In genomic region chr7:77799078-77799964, GRCh38 we compare ENCODE assay signal across 1 cellular context.
TF ChIP-seq lines count a peak whose summit lies in the region.

No MANE protein-coding gene starts in this region.

TF ChIP-seq in K562, 482 proteins besides CTCF, POLR2A, EP300 and RAD21 (continued from another document and continues in another):
- TF ChIP-seq RERE (CRISPR knock-in tag; IDR thresholded peaks at IDR 0.05; ENCODE audit: borderline replicate concordance) (0 out of 2 replicates have a peak, but pooled peaks have one; percentile 21), PCBP1 (IDR thresholded peaks at IDR 0.05; ENCODE audit: low read depth, low read length, poor library complexity, severe bottlenecking) (peak; percentile 59), OTX1 (CRISPR knock-in tag; IDR thresholded peaks at IDR 0.05) (no peak), ZNF778 (CRISPR knock-in tag; IDR thresholded peaks at IDR 0.05) (no peak), TBL1XR1 (IDR thresholded peaks at IDR 0.05; ENCODE audit: low read length in 2 of 2) (peak in 1 of 2 experiments; percentile 65; a peak in 1 of 4 replicates), SMARCA4 (IDR thresholded peaks at IDR 0.05) (no peak), FOXA1 (IDR thresholded peaks at IDR 0.05; ENCODE audit: borderline replicate concordance) (no peak), ZNF165 (CRISPR knock-in tag; IDR thresholded peaks at IDR 0.05; ENCODE audit: borderline replicate concordance) (0 out of 2 replicates have a peak, but pooled peaks have one; percentile 15), FOXK2 (conservative IDR thresholded peaks at IDR 0.05 in 1 of 2, IDR thresholded peaks at IDR 0.05 in 1 of 2; ENCODE audit: low read depth in 2 of 2) (peak; percentile 73 to 76; a peak in 2 of 4 replicates), TCFL5 (CRISPR knock-in tag; conservative IDR thresholded peaks at IDR 0.05) (no peak), NFXL1 (CRISPR knock-in tag; IDR thresholded peaks at IDR 0.05) (peak; percentile 60; the same call in 1 of the 2 replicates), MAFG (tag; conservative IDR thresholded peaks at IDR 0.05) (no peak), CEBPB (tag; IDR thresholded peaks at IDR 0.05) (peak; percentile 68), L3MBTL2 (IDR thresholded peaks at IDR 0.05) (peak; percentile 28), CTBP1 (IDR thresholded peaks at IDR 0.05; ENCODE audit: borderline replicate concordance) (no peak; the same call in 1 of the 2 replicates), ZSCAN29 (IDR thresholded peaks at IDR 0.05) (no peak), FOXA3 (CRISPR knock-in tag; conservative IDR thresholded peaks at IDR 0.05 in 1 of 2, IDR thresholded peaks at IDR 0.05 in 1 of 2) (peak in 1 of 2 experiments; percentile 18; a peak in 1 of 4 replicates), ZNF639 (CRISPR knock-in tag; conservative IDR thresholded peaks at IDR 0.05 in 1 of 2, IDR thresholded peaks at IDR 0.05 in 1 of 2) (0 out of 4 replicates have a peak, but pooled peaks of 1 of the 2 experiments have one; percentile 12), ESRRB (CRISPR knock-in tag; IDR thresholded peaks at IDR 0.05; ENCODE audit: borderline replicate concordance) (no peak), MYC (IDR thresholded peaks at IDR 0.05; ENCODE audit: low read depth, low read length) (peak; percentile 47), MYC (CRISPR knock-in tag; IDR thresholded peaks at IDR 0.05; ENCODE audit: borderline replicate concordance, low read depth) (no peak), FOSL1 (tag; conservative IDR thresholded peaks at IDR 0.05) (no peak), RBM14 (IDR thresholded peaks at IDR 0.05; ENCODE audit: borderline replicate concordance, insufficient read depth, low read depth, low read length) (no peak), ZNF57 (CRISPR knock-in tag; IDR thresholded peaks at IDR 0.05) (0 out of 2 replicates have a peak, but pooled peaks have one; percentile 1), ZNF175 (CRISPR knock-in tag; IDR thresholded peaks at IDR 0.05; ENCODE audit: low read depth) (no peak), BRD4 (IDR thresholded peaks at IDR 0.05) (0 out of 2 replicates have a peak, but pooled peaks have one; percentile 68), PHF20 (IDR thresholded peaks at IDR 0.05; ENCODE audit: partially characterized antibody) (peak; percentile 3), SUPT5H (IDR thresholded peaks at IDR 0.05) (no peak), ZBTB17 (CRISPR knock-in tag; IDR thresholded peaks at IDR 0.05) (0 out of 2 replicates have a peak, but pooled peaks have one; percentile 12), SAP30 (IDR thresholded peaks at IDR 0.05; ENCODE audit: borderline replicate concordance, insufficient read depth, low read depth, low read length, poor library complexity, severe bottlenecking) (peak; percentile 79), MAX (CRISPR knock-in tag; IDR thresholded peaks at IDR 0.05) (peak; percentile 30; the same call in 1 of the 2 replicates), HLTF (IDR thresholded peaks at IDR 0.05) (0 out of 2 replicates have a peak, but pooled peaks have one; percentile 13), SPI1 (IDR thresholded peaks at IDR 0.05; ENCODE audit: borderline replicate concordance, low read depth, low read length) (peak; percentile 85), RBM25 (IDR thresholded peaks at IDR 0.05; ENCODE audit: low read depth, low read length, severe bottlenecking) (no peak), SOX6 (IDR thresholded peaks at IDR 0.05) (peak; percentile 83), ARID4B (CRISPR knock-in tag; IDR thresholded peaks at IDR 0.05) (peak; percentile 21; the same call in 1 of the 2 replicates), FOXJ2 (tag; IDR thresholded peaks at IDR 0.05) (0 out of 2 replicates have a peak, but pooled peaks have one; percentile 15), RBBP5 (IDR thresholded peaks at IDR 0.05; ENCODE audit: borderline replicate concordance, insufficient read depth, low read length, poor library complexity, severe bottlenecking) (peak; percentile 88), MEF2A (IDR thresholded peaks at IDR 0.05; ENCODE audit: control insufficient read depth, low read depth, low read length) (peak; percentile 74), GABPB1 (CRISPR knock-in tag; IDR thresholded peaks at IDR 0.05) (no peak), PTBP1 (IDR thresholded peaks at IDR 0.05; ENCODE audit: low read depth, low read length) (no peak), GATA2 (CRISPR knock-in tag; IDR thresholded peaks at IDR 0.05) (0 out of 2 replicates have a peak, but pooled peaks have one; percentile 12), FOXP4 (CRISPR knock-in tag; IDR thresholded peaks at IDR 0.05; ENCODE audit: borderline replicate concordance) (0 out of 2 replicates have a peak, but pooled peaks have one; percentile 77), ZKSCAN1 (IDR thresholded peaks at IDR 0.05; ENCODE audit: low read depth, low read length) (no peak), ZC3H11A (IDR thresholded peaks at IDR 0.05; ENCODE audit: low read depth, low read length) (no peak)
- TF ChIP-seq, protein P1, sequence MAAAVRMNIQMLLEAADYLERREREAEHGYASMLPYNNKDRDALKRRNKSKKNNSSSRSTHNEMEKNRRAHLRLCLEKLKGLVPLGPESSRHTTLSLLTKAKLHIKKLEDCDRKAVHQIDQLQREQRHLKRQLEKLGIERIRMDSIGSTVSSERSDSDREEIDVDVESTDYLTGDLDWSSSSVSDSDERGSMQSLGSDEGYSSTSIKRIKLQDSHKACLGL (CRISPR knock-in tag; IDR thresholded peaks at IDR 0.05; ENCODE audit: borderline replicate concordance, poor library complexity, severe bottlenecking): no peak
- TF ChIP-seq, protein P2, sequence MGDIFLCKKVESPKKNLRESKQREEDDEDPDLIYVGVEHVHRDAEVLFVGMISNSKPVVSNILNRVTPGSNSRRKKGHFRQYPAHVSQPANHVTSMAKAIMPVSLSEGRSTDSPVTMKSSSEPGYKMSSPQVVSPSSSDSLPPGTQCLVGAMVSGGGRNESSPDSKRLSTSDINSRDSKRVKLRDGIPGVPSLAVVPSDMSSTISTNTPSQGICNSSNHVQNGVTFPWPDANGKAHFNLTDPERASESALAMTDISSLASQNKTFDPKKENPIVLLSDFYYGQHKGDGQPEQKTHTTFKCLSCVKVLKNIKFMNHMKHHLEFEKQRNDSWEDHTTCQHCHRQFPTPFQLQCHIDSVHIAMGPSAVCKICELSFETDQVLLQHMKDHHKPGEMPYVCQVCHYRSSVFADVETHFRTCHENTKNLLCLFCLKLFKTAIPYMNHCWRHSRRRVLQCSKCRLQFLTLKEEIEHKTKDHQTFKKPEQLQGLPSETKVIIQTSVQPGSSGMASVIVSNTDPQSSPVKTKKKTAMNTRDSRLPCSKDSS (IDR thresholded peaks at IDR 0.05; ENCODE audit: low read depth, partially characterized antibody): no peak
- TF ChIP-seq, protein P3, sequence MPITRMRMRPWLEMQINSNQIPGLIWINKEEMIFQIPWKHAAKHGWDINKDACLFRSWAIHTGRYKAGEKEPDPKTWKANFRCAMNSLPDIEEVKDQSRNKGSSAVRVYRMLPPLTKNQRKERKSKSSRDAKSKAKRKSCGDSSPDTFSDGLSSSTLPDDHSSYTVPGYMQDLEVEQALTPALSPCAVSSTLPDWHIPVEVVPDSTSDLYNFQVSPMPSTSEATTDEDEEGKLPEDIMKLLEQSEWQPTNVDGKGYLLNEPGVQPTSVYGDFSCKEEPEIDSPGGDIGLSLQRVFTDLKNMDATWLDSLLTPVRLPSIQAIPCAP (CRISPR knock-in tag; IDR thresholded peaks at IDR 0.05; ENCODE audit: borderline replicate concordance): no peak
- TF ChIP-seq, protein P4, sequence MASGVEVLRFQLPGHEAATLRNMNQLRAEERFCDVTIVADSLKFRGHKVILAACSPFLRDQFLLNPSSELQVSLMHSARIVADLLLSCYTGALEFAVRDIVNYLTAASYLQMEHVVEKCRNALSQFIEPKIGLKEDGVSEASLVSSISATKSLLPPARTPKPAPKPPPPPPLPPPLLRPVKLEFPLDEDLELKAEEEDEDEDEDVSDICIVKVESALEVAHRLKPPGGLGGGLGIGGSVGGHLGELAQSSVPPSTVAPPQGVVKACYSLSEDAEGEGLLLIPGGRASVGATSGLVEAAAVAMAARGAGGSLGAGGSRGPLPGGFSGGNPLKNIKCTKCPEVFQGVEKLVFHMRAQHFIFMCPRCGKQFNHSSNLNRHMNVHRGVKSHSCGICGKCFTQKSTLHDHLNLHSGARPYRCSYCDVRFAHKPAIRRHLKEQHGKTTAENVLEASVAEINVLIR (CRISPR knock-in tag; IDR thresholded peaks at IDR 0.05): no peak
